ENCODE assay signal across 8 cellular contexts in the genomic region with DNA sequence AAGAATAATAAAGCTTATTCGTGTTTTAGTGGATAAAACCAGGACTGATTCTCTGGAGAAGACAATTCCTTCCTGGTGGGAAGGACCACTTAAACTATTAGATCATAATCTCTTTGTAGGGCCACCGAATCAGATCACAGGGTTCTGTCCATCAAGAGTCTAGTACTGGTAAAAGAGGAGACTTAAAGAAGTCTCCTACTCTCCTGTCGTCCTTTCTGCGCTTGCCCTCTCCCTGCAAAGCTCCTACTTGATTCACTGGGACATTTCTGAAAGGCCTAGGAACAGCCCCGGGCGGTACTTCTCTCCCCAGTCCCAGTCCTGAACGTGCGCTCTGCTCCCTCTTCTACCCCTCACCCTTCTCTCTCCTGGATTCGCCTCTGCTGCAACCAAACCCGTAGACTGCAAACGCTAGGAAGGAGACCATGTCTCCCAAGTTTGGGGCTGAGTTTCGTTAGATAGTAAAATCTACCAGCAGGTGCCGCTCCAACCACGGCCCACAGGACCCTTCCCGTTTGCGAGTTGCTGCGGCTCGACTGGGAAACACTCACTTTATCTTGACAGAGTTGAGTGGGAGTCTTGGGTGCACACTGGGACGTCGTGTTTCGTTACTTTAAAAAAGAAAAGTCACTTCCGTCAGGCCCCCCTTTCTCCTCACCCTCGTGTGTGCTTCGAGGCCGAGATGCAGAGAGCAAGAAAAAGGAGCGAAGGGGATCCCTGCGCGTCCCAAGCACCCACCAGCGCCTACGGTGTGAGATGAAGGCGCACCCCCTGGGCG. TPM values are rescaled to one million over a fixed set of nuclear protein-coding genes. Genes with fewer than 3 reads are reported as not detected.
A peak's percentile ranks its signal among the peaks of the same experiment; 100 is the strongest.
DNase-seq lines count a peak whose midpoint lies in the region; ATAC-seq and TF ChIP-seq lines count a peak whose summit lies in the region.

No MANE protein-coding gene starts in this region.

- TF ChIP-seq CTCF in AG09319 (IDR thresholded peaks at IDR 0.05; ENCODE audit: low read depth, low read length), result peak; percentile 58

- no peak for TF ChIP-seq POLR2A in erythroblast (IDR thresholded peaks at IDR 0.05; ENCODE audit: low read length)

- DNase-seq in AG09319 (ENCODE audit: extremely low read depth, low read depth), result no peak
- peak; percentile 51 for DNase-seq in HCEC 1CT
- DNase-seq in NCI-H82 (lab: John Stamatoyannopoulos, UW), result peak; percentile 88
- DNase-seq in activated CD8-positive, alpha-beta memory T cell treated with anti-CD3 and anti-CD28 coated beads for 48 hours (ENCODE audit: low read depth in 2 of 3, low spot score in 2 of 3), result peak; percentile 31 to 49 (median 46)
- DNase-seq in erythroblast (lab: John Stamatoyannopoulos, UW), result peak; percentile 64 to 75
- peak; percentile 50 for DNase-seq in myocyte (ENCODE audit: low read depth)
- peak; percentile 46 to 48 for DNase-seq in stimulated activated CD8-positive, alpha-beta memory T cell treated with anti-CD3 and anti-CD28 coated beads, Interleukin-7, amount 100 ng/mL, for 4 hours (ENCODE audit: low read depth in 2 of 2)

- no peak for ATAC-seq in HG03442 (IDR thresholded peaks at IDR 0.05; ENCODE audit: unreplicated experiment)

RNA-seq across cellular contexts. Expression of a gene that starts 1.0 kb away (rescaled TPM):
- total RNA-seq in myocyte, result not detected in 2 replicates
- not detected for polyA plus RNA-seq in myocyte (2012)

RNA-seq across cellular contexts. Expression of a gene that starts 21.5 kb away (rescaled TPM):
- total RNA-seq in myocyte, result not detected in 2 replicates
- not detected for polyA plus RNA-seq in myocyte (2012)

RNA-seq across cellular contexts. Expression of a gene that starts 30.9 kb away (rescaled TPM):
- 0.10 TPM in 1 of 2 replicates, not detected in the other for total RNA-seq in myocyte
- polyA plus RNA-seq in myocyte (2012), result 0.05 TPM

RNA-seq across cellular contexts. Expression of a gene that starts 46.1 kb away (rescaled TPM):
- total RNA-seq in myocyte, result 0.26 TPM in 1 of 2 replicates, not detected in the other
- polyA plus RNA-seq in myocyte (2012), result 0.05 TPM
